ENCODE assay signal across 8 cellular contexts in the genomic region with DNA sequence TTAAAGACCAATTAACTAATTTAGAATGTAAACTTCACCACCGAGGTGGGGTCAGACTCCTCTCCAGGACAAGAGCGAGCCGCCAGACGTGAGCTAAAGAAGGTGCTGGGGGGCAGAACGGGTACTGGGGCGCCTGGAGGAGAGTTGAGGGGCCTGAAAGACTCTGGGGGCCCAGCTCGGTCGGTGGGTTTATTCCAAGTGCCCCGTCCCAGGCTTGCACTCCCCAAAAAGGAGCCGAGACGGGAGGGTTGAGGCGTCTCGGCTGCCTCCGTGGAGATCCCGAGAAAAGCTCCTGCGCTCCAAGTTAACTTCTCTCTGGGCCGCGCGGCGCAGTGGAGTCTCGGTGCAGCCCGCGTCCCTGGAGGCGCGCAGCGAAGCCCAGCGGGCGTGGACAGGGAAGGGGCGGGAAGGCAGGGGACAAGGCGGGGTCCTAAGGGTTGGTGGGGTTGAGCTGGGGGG.
A peak's percentile ranks its signal among the peaks of the same experiment; 100 is the strongest.
DNase-seq lines count a peak whose midpoint lies in the region; ATAC-seq, FAIRE-seq and TF ChIP-seq lines count a peak whose summit lies in the region.

No MANE protein-coding gene starts in this region.

- H3K4me3 ChIP-seq in WI38 (ENCODE audit: low read depth, low read length): peak overlapping the region; percentile 51
- peak overlapping the region in 2 of 4 donors; percentile 22 to 36 for H3K4me3 ChIP-seq in pancreas

- DNase-seq in DMS53 treated with DMSO at 0.1 percent for 48 hours (lab: John Stamatoyannopoulos, UW; ENCODE audit: unreplicated experiment): peak; percentile 24
- DNase-seq in glutamatergic neuron: peak; percentile 45
- peak in 3 of 6 donors; percentile 17 to 75 (median 33) for DNase-seq in pancreas
- DNase-seq in SIG-M5 (lab: John Stamatoyannopoulos, UW): no peak
- no peak for DNase-seq in stimulated activated CD8-positive, alpha-beta memory T cell treated with anti-CD3 and anti-CD28 coated beads, Interleukin-4, amount 100 ng/mL, for 48 hours

- no peak overlapping the region for H3K27ac Mint-ChIP-seq in glutamatergic neuron (ENCODE audit: unreplicated experiment)

- no peaks in the 10 kb centered on the region for H3K27me3 Mint-ChIP-seq in glutamatergic neuron (ENCODE audit: unreplicated experiment)

- H3K27me3 ChIP-seq in pancreas: peaks cover 0 to 12% (median 7%) of the 10 kb centered on the region in 4 donors

- WGBS in pancreas, 2 donors: 2 to 4% methylated on average over 30 of the region's 30 CpGs

- intact Hi-C loops in pancreas (cut with DNase I): no loop called here

- FAIRE-seq in pancreas (lab: Jason Lieb, UNC): no peak

- ATAC-seq in pancreas: peak; percentile 58 to 82 (median 74)
- no peak for ATAC-seq in HG03460 (IDR thresholded peaks at IDR 0.05; ENCODE audit: unreplicated experiment)
- ATAC-seq in GM21576 (IDR thresholded peaks at IDR 0.05; ENCODE audit: unreplicated experiment): no peak

- H3K4me1 Mint-ChIP-seq in glutamatergic neuron (ENCODE audit: low read depth, unreplicated experiment): peaks cover 11% of the 10 kb centered on the region

- H3K27ac ChIP-seq in pancreas: no peak overlapping the region

- no peaks in the 10 kb centered on the region for H3K4me1 ChIP-seq in pancreas

- peaks cover 2% of the 10 kb centered on the region for H3K9me3 Mint-ChIP-seq in glutamatergic neuron (ENCODE audit: unreplicated experiment)

- H3K36me3 Mint-ChIP-seq in glutamatergic neuron (ENCODE audit: unreplicated experiment): no peaks in the 10 kb centered on the region

- H3K36me3 ChIP-seq in pancreas: no peaks in the 10 kb centered on the region

- H3K4me3 Mint-ChIP-seq in glutamatergic neuron (ENCODE audit: unreplicated experiment): peak overlapping the region; percentile 90

- TF ChIP-seq CTCF in WI38 (IDR thresholded peaks at IDR 0.05; ENCODE audit: low read depth, low read length): no peak
- no peak for TF ChIP-seq CTCF in glutamatergic neuron (IDR thresholded peaks at IDR 0.05; ENCODE audit: partially characterized antibody, unreplicated experiment)
- TF ChIP-seq CTCF in pancreas (IDR thresholded peaks at IDR 0.05): no peak

- H3K9me3 ChIP-seq in pancreas: no peaks in the 10 kb centered on the region

Comparison
In these comparisons a context has a peak if more than half of its experiments do, and no peak if none do; other contexts are left out.
1. DNase-seq: peak in DMS53 treated with DMSO at 0.1 percent for 48 hours (single experiment) and glutamatergic neuron (single experiment); none in SIG-M5 (single experiment) and stimulated activated CD8-positive, alpha-beta memory T cell treated with anti-CD3 and anti-CD28 coated beads, Interleukin-4, amount 100 ng/mL, for 48 hours (single experiment).
2. ATAC-seq: peak in pancreas (4 of 4); none in HG03460 (single experiment) and GM21576 (single experiment).